Comparison of ENCODE assay signal across 1 cellular context in the genomic region with DNA sequence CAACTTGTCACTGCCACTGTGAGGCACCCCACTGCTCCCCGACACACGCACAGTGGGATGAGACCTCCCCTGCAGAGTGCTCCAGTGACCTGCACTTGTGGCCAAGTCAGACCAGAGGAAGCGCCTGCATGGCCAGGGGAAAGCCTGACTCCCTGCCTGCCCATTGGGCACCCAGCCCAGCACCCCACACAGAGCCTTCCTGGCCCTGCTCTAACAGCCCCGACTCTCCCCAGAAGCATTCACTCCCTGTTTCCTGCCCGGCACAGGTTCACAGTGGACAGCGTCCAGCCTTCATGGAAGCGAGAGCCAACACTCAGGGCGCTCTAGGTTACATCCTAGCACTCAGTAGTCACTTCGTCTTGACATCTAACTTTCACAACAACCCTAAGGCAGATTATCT.
TF ChIP-seq lines count a peak whose summit lies in the region.

No MANE protein-coding gene starts in this region.

TF ChIP-seq in WTC11, 78 proteins besides CTCF, POLR2A, EP300 and RAD21 (continued from another document):
- TF ChIP-seq ATF1 (CRISPR knock-in tag; IDR thresholded peaks at IDR 0.05): no peak
